In the genomic region with DNA sequence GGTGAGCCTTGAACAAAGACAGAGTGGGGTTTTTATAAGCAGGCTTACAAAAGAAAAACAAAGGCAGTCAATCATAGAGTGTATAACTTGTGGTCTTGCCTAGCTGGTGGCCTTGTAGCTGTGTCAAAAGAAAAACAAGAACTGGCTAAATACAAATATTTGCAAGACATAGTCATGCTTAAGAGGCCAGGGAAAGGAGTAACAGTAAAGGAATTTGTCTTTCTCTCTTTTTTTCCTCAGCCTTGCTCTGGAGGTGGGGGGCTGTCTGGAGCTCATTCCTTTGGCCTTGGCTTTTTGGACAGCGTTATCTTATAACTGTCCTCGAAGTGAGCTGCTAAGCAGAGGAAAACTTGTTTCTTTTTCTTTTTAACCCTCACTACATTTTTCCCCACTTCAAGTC, we compare ENCODE assay signal across 16 cellular contexts. TPM values are rescaled to one million over a fixed set of nuclear protein-coding genes. Genes with fewer than 3 reads are reported as not detected.
DNase-seq lines count a peak whose midpoint lies in the region; ATAC-seq and TF ChIP-seq lines count a peak whose summit lies in the region.
"Had no signal": no experiment of that assay in that cellular context is flagged by ENCODE, and none has a peak within 500 bp of the region (broad histone marks: within the 10 kb centered on the region; RNA-seq: fewer than 3 reads in every experiment).

No MANE protein-coding gene starts in this region.

- CTCF ChIA-PET in activated CD8-positive, alpha-beta T cell treated with anti-CD3 and anti-CD28 coated beads, Interleukin-2, amount 10 ng/mL, durations not matched to agents 7 days and 5 days (lab: Charles Lee): interaction anchor here (1.0 to 1.6 kb wide), 6 partner anchors 27 to 72 kb away, joined by 3 to 6 read pairs (median 4); no protein-coding TSS in a partner anchor

- ATAC-seq in activated CD8-positive, alpha-beta T cell treated with anti-CD3 and anti-CD28 coated beads, Interleukin-2, amount 10 ng/mL, durations not matched to agents 7 days and 5 days: no peak

- H3K4me3 ChIP-seq in epithelial cell of proximal tubule (ENCODE audit: low read depth, low read length): no peak overlapping the region
- H3K4me3 ChIP-seq: coronary artery, ovary had no signal

- no peak overlapping the region for H3K27ac Mint-ChIP-seq in activated CD8-positive, alpha-beta T cell treated with anti-CD3 and anti-CD28 coated beads, Interleukin-2, amount 10 ng/mL, durations not matched to agents 7 days and 5 days
- H3K27ac Mint-ChIP-seq: CD4-positive, alpha-beta T cell had no signal

- no peaks in the 10 kb centered on the region for H3K4me1 Mint-ChIP-seq in activated CD8-positive, alpha-beta T cell treated with anti-CD3 and anti-CD28 coated beads, Interleukin-2, amount 10 ng/mL, durations not matched to agents 7 days and 5 days (ENCODE audit: low read depth)

- peaks cover 18% of the 10 kb centered on the region for H3K27me3 Mint-ChIP-seq in activated CD8-positive, alpha-beta T cell treated with anti-CD3 and anti-CD28 coated beads, Interleukin-2, amount 10 ng/mL, durations not matched to agents 7 days and 5 days (ENCODE audit: low read depth)
- H3K27me3 Mint-ChIP-seq: CD4-positive, alpha-beta T cell had no signal

- no peaks in the 10 kb centered on the region for H3K9me3 Mint-ChIP-seq in activated CD8-positive, alpha-beta T cell treated with anti-CD3 and anti-CD28 coated beads, Interleukin-2, amount 10 ng/mL, durations not matched to agents 7 days and 5 days (ENCODE audit: insufficient read depth)
- H3K9me3 Mint-ChIP-seq: CD4-positive, alpha-beta T cell had no signal

- no peak overlapping the region for H3K4me3 Mint-ChIP-seq in activated CD8-positive, alpha-beta T cell treated with anti-CD3 and anti-CD28 coated beads, Interleukin-2, amount 10 ng/mL, durations not matched to agents 7 days and 5 days
- H3K4me3 Mint-ChIP-seq: CD4-positive, alpha-beta T cell had no signal

- peaks cover 3% of the 10 kb centered on the region for H3K36me3 Mint-ChIP-seq in activated CD8-positive, alpha-beta T cell treated with anti-CD3 and anti-CD28 coated beads, Interleukin-2, amount 10 ng/mL, durations not matched to agents 7 days and 5 days (ENCODE audit: low read depth)

- no peak for TF ChIP-seq CTCF in epithelial cell of proximal tubule (conservative IDR thresholded peaks at IDR 0.05; ENCODE audit: low read depth, low read length)

- POLR2A ChIA-PET in activated CD8-positive, alpha-beta T cell treated with anti-CD3 and anti-CD28 coated beads, Interleukin-2, amount 10 ng/mL, durations not matched to agents 7 days and 5 days (lab: Charles Lee): no interaction called here

- DNase-seq in AG20443 (ENCODE audit: low spot score) (peak; percentile 80), NCI-H226 (peak; percentile 30), epithelial cell of proximal tubule (ENCODE audit: low read depth) (peak; percentile 35), non-pigmented ciliary epithelial cell (ENCODE audit: low read depth) (peak; percentile 70), NCI-H2196 treated with DMSO at 0.1 percent for 48 hours (lab: John Stamatoyannopoulos, UW; ENCODE audit: unreplicated experiment) (no peak), NCI-H1105 treated with DMSO at 0.1 percent for 48 hours (lab: John Stamatoyannopoulos, UW) (no peak)
- no peak for DNase-seq in activated CD4-positive, alpha-beta T cell treated with anti-CD3 and anti-CD28 coated beads for 48 hours
- DNase-seq in activated CD8-positive, alpha-beta T cell treated with anti-CD3 and anti-CD28 coated beads, Interleukin-2, amount 10 ng/mL, durations not matched to agents 7 days and 5 days: no peak
- DNase-seq: activated CD4-positive, alpha-beta T cell treated with anti-CD3 and anti-CD28 coated beads, Interleukin-2, amount 50 U/mL, for 48 hours; activated naive CD4-positive, alpha-beta T cell treated with Interleukin-2 at 50 U/mL for 16 hours; CD4-positive, alpha-beta T cell; glutamatergic neuron; stimulated activated CD4-positive, alpha-beta T cell treated with anti-CD3 and anti-CD28 coated beads, Interleukin-4, amount 100 ng/mL, for 1 hour; stimulated activated naive CD4-positive, alpha-beta T cell had no signal

RNA-seq across cellular contexts. Expression of a gene that starts 14.1 kb away (rescaled TPM):
- 0.36 and 0.58 TPM in 2 replicates for total RNA-seq in epithelial cell of proximal tubule
- 1 to 10 TPM; 2.4 to 2.8 TPM for total RNA-seq in activated CD8-positive, alpha-beta T cell treated with anti-CD3 and anti-CD28 coated beads, Interleukin-2, amount 10 ng/mL, durations not matched to agents 7 days and 5 days

RNA-seq across cellular contexts. Expression of a gene that starts 45.1 kb away (rescaled TPM):
- total RNA-seq in epithelial cell of proximal tubule: 18.2 and 39.0 TPM in 2 replicates
- 100 to 1,000 TPM in 1 of 2 experiments, 10 to 100 TPM in 1; 85.7 to 102 TPM for total RNA-seq in activated CD8-positive, alpha-beta T cell treated with anti-CD3 and anti-CD28 coated beads, Interleukin-2, amount 10 ng/mL, durations not matched to agents 7 days and 5 days

RNA-seq across cellular contexts. Expression of a gene that starts 45.1 kb away (rescaled TPM):
- 112 and 121 TPM in 2 replicates for total RNA-seq in epithelial cell of proximal tubule
- total RNA-seq in activated CD8-positive, alpha-beta T cell treated with anti-CD3 and anti-CD28 coated beads, Interleukin-2, amount 10 ng/mL, durations not matched to agents 7 days and 5 days: 10 to 100 TPM; 89.3 to 95.7 TPM

Comparison
In these comparisons a context has a peak if more than half of its experiments do, and no peak if none do; other contexts are left out.
1. DNase-seq: peak in AG20443 (single experiment), NCI-H226 (single experiment), epithelial cell of proximal tubule (single experiment) and non-pigmented ciliary epithelial cell (single experiment); none in NCI-H2196 treated with DMSO at 0.1 percent for 48 hours (single experiment), NCI-H1105 treated with DMSO at 0.1 percent for 48 hours (single experiment), activated CD4-positive, alpha-beta T cell treated with anti-CD3 and anti-CD28 coated beads for 48 hours (single experiment) and activated CD8-positive, alpha-beta T cell treated with anti-CD3 and anti-CD28 coated beads, Interleukin-2, amount 10 ng/mL, durations not matched to agents 7 days and 5 days (single experiment).